Comparison of ENCODE assay signal across 8 cellular contexts in the genomic region with DNA sequence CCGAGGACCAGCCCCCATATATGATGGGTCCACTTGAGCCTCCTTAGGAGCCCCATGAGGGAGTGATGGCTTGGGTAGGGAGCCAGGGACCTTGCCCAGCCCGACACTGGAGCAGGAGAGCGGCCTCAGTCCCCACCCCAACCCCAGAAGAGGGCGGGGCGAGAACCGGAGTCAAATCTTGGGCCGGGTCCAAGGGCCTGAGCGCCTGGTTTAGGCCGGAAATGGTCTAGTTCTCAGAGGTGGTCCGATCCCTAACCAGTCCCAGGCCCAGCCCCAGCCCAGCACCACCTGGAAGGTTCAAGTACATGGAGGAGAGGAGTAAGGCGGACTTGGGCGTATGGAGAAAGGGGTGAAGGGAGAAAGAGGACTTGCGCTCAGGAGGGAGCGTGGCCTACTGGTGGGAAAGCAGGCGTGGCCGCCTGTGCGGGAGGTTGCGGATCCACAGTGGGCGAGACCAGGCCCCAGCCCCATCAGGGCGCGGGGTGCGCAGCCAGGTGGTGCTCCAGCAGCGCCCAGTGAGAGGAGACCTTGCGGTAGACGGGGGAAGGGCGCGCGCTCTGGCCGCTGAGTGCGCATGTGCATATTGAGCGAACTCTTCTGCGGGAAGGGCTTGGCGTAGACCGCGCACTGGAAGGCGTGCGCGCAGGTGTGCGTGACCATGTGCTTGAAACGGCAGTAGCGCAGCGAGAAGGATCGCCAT.
DNase-seq lines count a peak whose midpoint lies in the region; ATAC-seq, FAIRE-seq and TF ChIP-seq lines count a peak whose summit lies in the region.
"Not testable (repeated sequence)": the region's sequence is repeated elsewhere in the genome, so short reads cannot be mapped to it uniquely, and the experiment has no call there.

No MANE protein-coding gene starts in this region.

- H4K5ac ChIP-seq in H1 (ENCODE audit: insufficient read length, low read depth, low read length) = not testable (repeated sequence)

- H4K8ac ChIP-seq in H1 (ENCODE audit: extremely low read depth, insufficient read depth, low read length) = not testable (repeated sequence)

- H2BK120ac ChIP-seq in H1 (replicated peaks; ENCODE audit: low read depth, low read length) = not testable (repeated sequence)

- not testable (repeated sequence) for H3K9me3 Mint-ChIP-seq in GM23338; activated T-cell treated with anti-CD3 and anti-CD28 coated beads, Interleukin-2, amount 50 U/mL, for 4 hours

- H3K27ac ChIP-seq in GM23338 (ENCODE audit: low read depth); H1 (ENCODE audit: low read depth, low read length); lower lobe of right lung; gastrocnemius medialis; aorta (ENCODE audit: low read depth in 1 of 2, low read length in 2 of 2): not testable (repeated sequence)

- not testable (repeated sequence) for TF ChIP-seq POLR2A in H1 (IDR thresholded peaks at IDR 0.05; ENCODE audit: control extremely low read depth in 1 of 2, low read depth in 2 of 2, low read length in 2 of 2); gastrocnemius medialis (IDR thresholded peaks at IDR 0.05)

- not testable (repeated sequence) for H2BK15ac ChIP-seq in H1 (ENCODE audit: low read length)

- not testable (repeated sequence) for H3K23me2 ChIP-seq in H1 (ENCODE audit: low read depth, low read length)

- not testable (repeated sequence) for H3K4ac ChIP-seq in H1 (replicated peaks; ENCODE audit: insufficient read length, low read depth, low read length)

- not testable (repeated sequence) for H3K4me2 ChIP-seq in GM23338; H1 (ENCODE audit: insufficient read depth in 1 of 2, low read depth in 2 of 2, low read length in 2 of 2)

- not testable (repeated sequence) for TF ChIP-seq CTCF in GM23338 (conservative IDR thresholded peaks at IDR 0.05; ENCODE audit: low read depth in 2 of 2); H1 (IDR thresholded peaks at IDR 0.05; ENCODE audit: control extremely low read depth in 1 of 3, insufficient read depth in 1 of 3, low read depth in 1 of 3, low read length in 3 of 3); lower lobe of right lung (IDR thresholded peaks at IDR 0.05); gastrocnemius medialis (IDR thresholded peaks at IDR 0.05 in 4 of 5, conservative IDR thresholded peaks at IDR 0.05 in 1 of 5)

- not testable (repeated sequence) for H2BK12ac ChIP-seq in H1 (ENCODE audit: low read depth, low read length)

- not testable (repeated sequence) for H3F3A ChIP-seq in GM23338 (replicated peaks; ENCODE audit: low read depth)

- not testable (repeated sequence) for H3K4me1 ChIP-seq in GM23338 (ENCODE audit: insufficient read depth); H1 (replicated peaks in 1 of 4; ENCODE audit: control insufficient read depth in 3 of 4, insufficient read depth in 4 of 4, low read length in 3 of 4); lower lobe of right lung; gastrocnemius medialis; aorta (ENCODE audit: control insufficient read depth in 1 of 2, insufficient read depth in 2 of 2, low read length in 2 of 2)

- H3K79me2 ChIP-seq in GM23338 (replicated peaks; ENCODE audit: insufficient read depth); H1 (ENCODE audit: control insufficient read depth in 1 of 2, insufficient read depth in 2 of 2, low read length in 2 of 2): not testable (repeated sequence)

- H3K27me3 Mint-ChIP-seq in GM23338 (ENCODE audit: insufficient read depth, low read depth, poor library complexity); activated T-cell treated with anti-CD3 and anti-CD28 coated beads, Interleukin-2, amount 50 U/mL, for 4 hours (ENCODE audit: low read depth): not testable (repeated sequence)

- H4K20me1 ChIP-seq in GM23338 (replicated peaks; ENCODE audit: insufficient read depth); H1 (replicated peaks in 1 of 2; ENCODE audit: control insufficient read depth in 1 of 2, insufficient read depth in 2 of 2, low read length in 2 of 2): not testable (repeated sequence)

- H3K4me1 Mint-ChIP-seq in GM23338; activated T-cell treated with anti-CD3 and anti-CD28 coated beads, Interleukin-2, amount 50 U/mL, for 4 hours (ENCODE audit: low read depth): not testable (repeated sequence)

- H2BK5ac ChIP-seq in H1 (ENCODE audit: low read depth, low read length) = not testable (repeated sequence)

- in situ Hi-C loops in gastrocnemius medialis (cut with MboI; ENCODE audit: low sequenced_read_pairs in 4 of 4) = not testable (repeated sequence)

- not testable (repeated sequence) for H3K9ac ChIP-seq in H1 (replicated peaks in 1 of 4; ENCODE audit: extremely low read depth in 1 of 4, low read depth in 3 of 4, low read length in 3 of 4)

- TF ChIP-seq EP300 in H1 (IDR thresholded peaks at IDR 0.05; ENCODE audit: borderline replicate concordance in 1 of 2, low read depth in 2 of 2, low read length in 2 of 2) = not testable (repeated sequence)

- DNase-seq in GM23338 (ENCODE audit: low spot score); RCC 7860 (ENCODE audit: low spot score); activated T-cell treated with anti-CD3 and anti-CD28 coated beads, Interleukin-2, amount 50 U/mL, for 4 hours; H1 (ENCODE audit: low read depth in 1 of 2, low spot score in 2 of 2); left cardiac atrium; lower lobe of right lung; gastrocnemius medialis; aorta: not testable (repeated sequence)

- H3K27ac Mint-ChIP-seq in GM23338 = not testable (repeated sequence)

- peak; percentile 85 for ATAC-seq in GM23338
- ATAC-seq in activated T-cell treated with anti-CD3 and anti-CD28 coated beads, Interleukin-2, amount 50 U/mL, for 4 hours = peak; percentile 60 to 63
- peak; percentile 82 to 89 for ATAC-seq in left cardiac atrium
- ATAC-seq in lower lobe of right lung = peak; percentile 92 to 93
- ATAC-seq in gastrocnemius medialis = peak; percentile 15 to 61
- peak; percentile 85 for ATAC-seq in aorta (ENCODE audit: low FRiP score)

- not testable (repeated sequence) for H3K36me3 Mint-ChIP-seq in GM23338 (ENCODE audit: low read depth); activated T-cell treated with anti-CD3 and anti-CD28 coated beads, Interleukin-2, amount 50 U/mL, for 4 hours (ENCODE audit: insufficient read depth)

- H3K79me1 ChIP-seq in H1 (ENCODE audit: low read depth, low read length) = not testable (repeated sequence)

- not testable (repeated sequence) for H2AFZ ChIP-seq in GM23338; H1 (ENCODE audit: low read length)

- POLR2A ChIA-PET in H1 (lab: Charles Lee; ENCODE audit: partially characterized antibody) = not testable (repeated sequence)

- peak; percentile 48 for FAIRE-seq in RCC 7860 (lab: Jason Lieb, UNC)
- peak; percentile 70 for FAIRE-seq in H1 (lab: Jason Lieb, UNC)

- H3K4me3 ChIP-seq in GM23338; H1 (ENCODE audit: extremely low read depth in 1 of 4, insufficient read depth in 2 of 4, low read depth in 3 of 4, low read length in 4 of 4); lower lobe of right lung; gastrocnemius medialis; aorta (ENCODE audit: low read length in 2 of 2): not testable (repeated sequence)

- CTCF ChIA-PET in H1 (lab: Charles Lee; ENCODE audit: partially characterized antibody) = not testable (repeated sequence)

- no CpG with 5 or more reads among the region's 43 CpGs for WGBS in H1 (ENCODE audit: extremely low coverage in 1 of 2, insufficient coverage in 1 of 2, insufficient read length in 1 of 2, insufficient replicate concordance in 2 of 2, low coverage in 1 of 2, low lambda C conversion rate in 2 of 2, missing lambda C conversion rate in 1 of 2), 2 experiments
- WGBS in aorta, 2 donors = no CpG with 5 or more reads among the region's 43 CpGs

- H3K4me3 Mint-ChIP-seq in GM23338; activated T-cell treated with anti-CD3 and anti-CD28 coated beads, Interleukin-2, amount 50 U/mL, for 4 hours: not testable (repeated sequence)

- H2AK5ac ChIP-seq in H1 (ENCODE audit: low read depth, low read length) = not testable (repeated sequence)

- H3K18ac ChIP-seq in H1 (ENCODE audit: extremely low read depth, low read length) = not testable (repeated sequence)

- H2BK20ac ChIP-seq in H1 (ENCODE audit: low read length) = not testable (repeated sequence)

- not testable (repeated sequence) for H3K23ac ChIP-seq in H1 (ENCODE audit: insufficient read length)

- H3K9me3 ChIP-seq in H1 (ENCODE audit: insufficient read depth in 2 of 2, low read depth in 1 of 2, low read length in 1 of 2); lower lobe of right lung; gastrocnemius medialis; aorta (ENCODE audit: control insufficient read depth, low read length): not testable (repeated sequence)

- TF ChIP-seq RAD21 in H1 (IDR thresholded peaks at IDR 0.05 in 1 of 2, conservative IDR thresholded peaks at IDR 0.05 in 1 of 2; ENCODE audit: low read depth in 2 of 2, low read length in 2 of 2) = not testable (repeated sequence)

- H3K56ac ChIP-seq in H1 (replicated peaks; ENCODE audit: insufficient read length, low read depth, low read length) = not testable (repeated sequence)

- H3K36me3 ChIP-seq in GM23338 (ENCODE audit: insufficient read depth); H1 (ENCODE audit: control insufficient read depth in 2 of 4, insufficient read depth in 4 of 4, low read length in 3 of 4); lower lobe of right lung; gastrocnemius medialis; aorta (ENCODE audit: control insufficient read depth in 1 of 2, insufficient read depth in 2 of 2, low read length in 1 of 2): not testable (repeated sequence)

- H3K9me2 ChIP-seq in GM23338 (ENCODE audit: insufficient read depth) = not testable (repeated sequence)

- not testable (repeated sequence) for H3K27me3 ChIP-seq in GM23338 (ENCODE audit: insufficient read depth); H1 (replicated peaks in 1 of 4; ENCODE audit: control insufficient read depth in 3 of 4, extremely low read depth in 1 of 4, insufficient read depth in 3 of 4, low read length in 3 of 4); lower lobe of right lung (ENCODE audit: low read depth); gastrocnemius medialis; aorta (ENCODE audit: control insufficient read depth in 1 of 2, insufficient read depth in 2 of 2, low read length in 1 of 2)

- not testable (repeated sequence) for H4K91ac ChIP-seq in H1 (replicated peaks; ENCODE audit: insufficient read length, low read length)

- not testable (repeated sequence) for H3K14ac ChIP-seq in H1 (ENCODE audit: insufficient read length)

- intact Hi-C loops in left cardiac atrium (cut with DNase I); lower lobe of right lung (cut with DNase I); gastrocnemius medialis (cut with DNase I; ENCODE audit: low total_unique reads); aorta (cut with DNase I): not testable (repeated sequence)

Comparison
In these comparisons a context has a peak if more than half of its experiments do, and no peak if none do; other contexts are left out.
1. ATAC-seq: peak in every context shown above with its lines; median percentile 92 in lower lobe of right lung; 86 in left cardiac atrium; 85 in GM23338; 85 in aorta; 62 in activated T-cell treated with anti-CD3 and anti-CD28 coated beads, Interleukin-2, amount 50 U/mL, for 4 hours; 38 in gastrocnemius medialis.